ENCODE assay signal across 17 cellular contexts in the genomic region with DNA sequence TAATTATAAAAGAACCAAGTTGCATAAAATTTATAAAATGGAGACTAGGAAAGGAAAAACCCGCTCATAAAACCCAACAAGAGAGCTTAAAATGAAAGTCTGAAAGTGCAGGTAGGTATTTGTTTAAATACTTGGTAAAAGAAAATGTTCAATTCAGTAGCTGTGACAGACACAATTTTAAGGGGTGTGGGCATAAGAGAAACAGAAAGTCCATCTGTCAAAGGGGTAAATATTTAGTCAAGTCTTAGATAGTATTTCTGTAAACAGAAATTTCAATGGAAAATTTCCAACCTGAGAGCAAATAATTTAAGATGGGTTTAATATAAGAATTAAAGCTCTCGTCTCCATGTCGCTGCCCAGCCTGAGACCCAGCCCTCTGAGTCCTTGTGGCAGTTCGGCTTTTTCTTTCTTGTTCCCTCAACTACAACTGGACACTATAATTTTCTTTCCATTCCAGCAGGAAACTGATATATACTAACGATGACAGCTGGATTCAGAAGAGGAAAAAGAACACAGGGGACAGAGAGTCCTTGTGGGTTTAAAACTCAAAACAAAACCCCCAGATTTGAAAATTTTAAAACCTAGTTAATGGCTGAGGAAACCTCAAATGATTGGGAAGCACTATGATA.
DNase-seq lines count a peak whose midpoint lies in the region; FAIRE-seq and TF ChIP-seq lines count a peak whose summit lies in the region.
"Had no signal": no experiment of that assay in that cellular context is flagged by ENCODE, and none has a peak within 500 bp of the region (broad histone marks: within the 10 kb centered on the region; RNA-seq: fewer than 3 reads in every experiment).

No MANE protein-coding gene starts in this region.

- peaks cover 59% of the 10 kb centered on the region for H3K4me1 Mint-ChIP-seq in nephron
- peaks cover 42% of the 10 kb centered on the region for H3K4me1 Mint-ChIP-seq in type B pancreatic cell (ENCODE audit: unreplicated experiment)

- peak overlapping the region; percentile 93 to 96 (median 94) for H3K27ac Mint-ChIP-seq in nephron
- peak overlapping the region; percentile 20 for H3K27ac Mint-ChIP-seq in type B pancreatic cell
- H3K27ac Mint-ChIP-seq: activated T-helper 2 cell treated with anti-CD3 and anti-CD28 coated beads, Interferon-gamma antibody, Interleukin-2, Interleukin-4, amounts not matched to agents 10 μg/mL and 5 μg/mL and 100 μg/mL, durations not matched to agents 14 hours and 24 hours and 36 hours; dendritic cell treated with granulocyte-macrophage colony-stimulating factor and Interleukin-4, amounts not matched to agents 40 ng/mL and 50 ng/mL, for 4 days had no signal

- FAIRE-seq in endometrium (lab: Jason Lieb, UNC) (peak; percentile 21), RCC 7860 (lab: Jason Lieb, UNC) (no peak)
- FAIRE-seq: bronchial epithelial cell had no signal

- H3K9me3 Mint-ChIP-seq in nephron = no peaks in the 10 kb centered on the region
- H3K9me3 Mint-ChIP-seq in type B pancreatic cell = peaks cover 6% of the 10 kb centered on the region
- H3K9me3 Mint-ChIP-seq: activated T-helper 2 cell treated with anti-CD3 and anti-CD28 coated beads, Interferon-gamma antibody, Interleukin-2, Interleukin-4, amounts not matched to agents 10 μg/mL and 5 μg/mL and 100 μg/mL, durations not matched to agents 14 hours and 24 hours and 36 hours; dendritic cell treated with granulocyte-macrophage colony-stimulating factor and Interleukin-4, amounts not matched to agents 40 ng/mL and 50 ng/mL, for 4 days; T-helper 2 cell treated with Interferon-gamma antibody and Interleukin-4, amounts not matched to agents 5 μg/mL and 100 μg/mL, for 36 hours had no signal

- DNase-seq in NCI-H2029 treated with DMSO at 0.1 percent for 48 hours (lab: John Stamatoyannopoulos, UW) = peak; percentile 32
- DNase-seq in NCI-H2029 (lab: John Stamatoyannopoulos, UW) = no peak
- no peak for DNase-seq in type B pancreatic cell (ENCODE audit: extremely low spot score, unreplicated experiment)
- no peak for DNase-seq in RCC 7860 (ENCODE audit: low spot score)
- no peak for DNase-seq in NOMO-1 treated with dmso at 0.1 percent for 144 hours (lab: John Stamatoyannopoulos, UW; ENCODE audit: unreplicated experiment)
- DNase-seq in kidney glomerular epithelial cell (lab: John Stamatoyannopoulos, UW) = no peak
- DNase-seq: activated CD4-positive, CD25-positive, alpha-beta regulatory T cell treated with anti-CD3 and anti-CD28 coated beads, Interleukin-2, amount 50 U/mL, for 72 hours; GDM1; left lung; NCI-H526 treated with DMSO at 0.1 percent for 48 hours; retina had no signal

- H3K27me3 Mint-ChIP-seq in nephron (ENCODE audit: low read depth) = no peaks in the 10 kb centered on the region
- no peaks in the 10 kb centered on the region for H3K27me3 Mint-ChIP-seq in type B pancreatic cell
- H3K27me3 Mint-ChIP-seq: dendritic cell treated with granulocyte-macrophage colony-stimulating factor and Interleukin-4, amounts not matched to agents 40 ng/mL and 50 ng/mL, for 4 days had no signal

- H3K36me3 Mint-ChIP-seq in nephron (ENCODE audit: low read depth) (no peaks in the 10 kb centered on the region), type B pancreatic cell (peaks cover 9% of the 10 kb centered on the region)

- no peak for TF ChIP-seq CTCF in nephron (IDR thresholded peaks at IDR 0.05; ENCODE audit: unreplicated experiment in 3 of 3)
- TF ChIP-seq CTCF in type B pancreatic cell (conservative IDR thresholded peaks at IDR 0.05) = no peak

- H3K4me3 Mint-ChIP-seq in nephron (no peak overlapping the region), type B pancreatic cell (peak overlapping the region; percentile 34)
- H3K4me3 Mint-ChIP-seq: dendritic cell treated with granulocyte-macrophage colony-stimulating factor and Interleukin-4, amounts not matched to agents 40 ng/mL and 50 ng/mL, for 4 days; T-helper 2 cell treated with Interferon-gamma antibody and Interleukin-4, amounts not matched to agents 5 μg/mL and 100 μg/mL, for 36 hours had no signal
